1 cellular context compared by ENCODE assay signal in the genomic region with DNA sequence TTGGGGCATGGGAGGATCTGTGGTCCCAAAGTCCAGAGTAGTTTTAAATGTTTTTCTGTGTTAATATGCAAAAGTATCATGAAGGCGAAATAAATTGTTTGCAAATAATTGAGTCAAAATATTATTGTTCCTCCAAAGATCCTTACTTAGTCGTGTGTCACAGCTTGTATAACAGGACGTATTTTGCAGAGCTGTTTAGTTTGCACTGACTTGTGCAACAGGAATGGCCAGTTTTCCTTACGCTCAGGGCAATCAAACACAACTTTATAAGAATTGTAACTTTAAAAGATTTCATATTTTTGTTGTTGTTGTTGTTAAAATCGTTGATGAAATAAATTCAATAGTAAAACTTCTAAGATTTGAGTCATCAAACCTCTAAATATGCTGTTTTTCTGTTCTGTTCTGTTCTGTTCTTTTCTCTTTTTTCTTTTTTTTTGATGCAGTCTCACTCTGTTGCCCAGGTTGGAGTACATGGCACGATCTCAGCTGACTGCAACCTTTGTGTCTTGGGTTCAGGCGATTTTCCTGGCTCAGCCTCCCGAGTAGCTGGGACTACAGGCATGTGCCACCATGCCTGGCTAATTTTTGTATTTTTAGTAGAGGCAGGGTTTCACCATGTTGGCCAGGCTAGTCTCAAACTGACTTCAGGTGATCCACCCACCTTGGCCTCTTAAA.
TF ChIP-seq lines count a peak whose summit lies in the region.

No MANE protein-coding gene starts in this region.

TF ChIP-seq in HepG2, 621 proteins besides CTCF, POLR2A, EP300 and RAD21 (continued from another document):
- TF ChIP-seq, protein P1, sequence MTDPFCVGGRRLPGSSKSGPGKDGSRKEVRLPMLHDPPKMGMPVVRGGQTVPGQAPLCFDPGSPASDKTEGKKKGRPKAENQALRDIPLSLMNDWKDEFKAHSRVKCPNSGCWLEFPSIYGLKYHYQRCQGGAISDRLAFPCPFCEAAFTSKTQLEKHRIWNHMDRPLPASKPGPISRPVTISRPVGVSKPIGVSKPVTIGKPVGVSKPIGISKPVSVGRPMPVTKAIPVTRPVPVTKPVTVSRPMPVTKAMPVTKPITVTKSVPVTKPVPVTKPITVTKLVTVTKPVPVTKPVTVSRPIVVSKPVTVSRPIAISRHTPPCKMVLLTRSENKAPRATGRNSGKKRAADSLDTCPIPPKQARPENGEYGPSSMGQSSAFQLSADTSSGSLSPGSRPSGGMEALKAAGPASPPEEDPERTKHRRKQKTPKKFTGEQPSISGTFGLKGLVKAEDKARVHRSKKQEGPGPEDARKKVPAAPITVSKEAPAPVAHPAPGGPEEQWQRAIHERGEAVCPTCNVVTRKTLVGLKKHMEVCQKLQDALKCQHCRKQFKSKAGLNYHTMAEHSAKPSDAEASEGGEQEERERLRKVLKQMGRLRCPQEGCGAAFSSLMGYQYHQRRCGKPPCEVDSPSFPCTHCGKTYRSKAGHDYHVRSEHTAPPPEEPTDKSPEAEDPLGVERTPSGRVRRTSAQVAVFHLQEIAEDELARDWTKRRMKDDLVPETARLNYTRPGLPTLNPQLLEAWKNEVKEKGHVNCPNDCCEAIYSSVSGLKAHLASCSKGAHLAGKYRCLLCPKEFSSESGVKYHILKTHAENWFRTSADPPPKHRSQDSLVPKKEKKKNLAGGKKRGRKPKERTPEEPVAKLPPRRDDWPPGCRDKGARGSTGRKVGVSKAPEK (CRISPR knock-in tag; IDR thresholded peaks at IDR 0.05; ENCODE audit: borderline replicate concordance): no peak
- TF ChIP-seq, protein P2, sequence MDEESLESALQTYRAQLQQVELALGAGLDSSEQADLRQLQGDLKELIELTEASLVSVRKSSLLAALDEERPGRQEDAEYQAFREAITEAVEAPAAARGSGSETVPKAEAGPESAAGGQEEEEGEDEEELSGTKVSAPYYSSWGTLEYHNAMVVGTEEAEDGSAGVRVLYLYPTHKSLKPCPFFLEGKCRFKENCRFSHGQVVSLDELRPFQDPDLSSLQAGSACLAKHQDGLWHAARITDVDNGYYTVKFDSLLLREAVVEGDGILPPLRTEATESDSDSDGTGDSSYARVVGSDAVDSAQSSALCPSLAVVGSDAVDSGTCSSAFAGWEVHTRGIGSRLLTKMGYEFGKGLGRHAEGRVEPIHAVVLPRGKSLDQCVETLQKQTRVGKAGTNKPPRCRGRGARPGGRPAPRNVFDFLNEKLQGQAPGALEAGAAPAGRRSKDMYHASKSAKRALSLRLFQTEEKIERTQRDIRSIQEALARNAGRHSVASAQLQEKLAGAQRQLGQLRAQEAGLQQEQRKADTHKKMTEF (CRISPR knock-in tag; IDR thresholded peaks at IDR 0.05): no peak
- TF ChIP-seq YY1 (IDR thresholded peaks at IDR 0.05; ENCODE audit: insufficient read depth, insufficient replicate concordance, low read depth, low read length) (no peak), MED1 (CRISPR knock-in tag; IDR thresholded peaks at IDR 0.05) (no peak), MED13 (CRISPR knock-in tag; IDR thresholded peaks at IDR 0.05) (no peak), ERF (CRISPR knock-in tag; IDR thresholded peaks at IDR 0.05) (no peak), SOX5 (CRISPR knock-in tag; IDR thresholded peaks at IDR 0.05; ENCODE audit: borderline replicate concordance) (no peak), ZNF569 (CRISPR knock-in tag; IDR thresholded peaks at IDR 0.05; ENCODE audit: borderline replicate concordance) (no peak), HMGA1 (CRISPR knock-in tag; conservative IDR thresholded peaks at IDR 0.05) (no peak), LCORL (IDR thresholded peaks at IDR 0.05) (no peak), LCORL (CRISPR knock-in tag; IDR thresholded peaks at IDR 0.05) (no peak), ZNF337 (CRISPR knock-in tag; IDR thresholded peaks at IDR 0.05; ENCODE audit: borderline replicate concordance, low read depth) (no peak), TARDBP (CRISPR knock-in tag; IDR thresholded peaks at IDR 0.05) (no peak)
- TF ChIP-seq, protein P3, sequence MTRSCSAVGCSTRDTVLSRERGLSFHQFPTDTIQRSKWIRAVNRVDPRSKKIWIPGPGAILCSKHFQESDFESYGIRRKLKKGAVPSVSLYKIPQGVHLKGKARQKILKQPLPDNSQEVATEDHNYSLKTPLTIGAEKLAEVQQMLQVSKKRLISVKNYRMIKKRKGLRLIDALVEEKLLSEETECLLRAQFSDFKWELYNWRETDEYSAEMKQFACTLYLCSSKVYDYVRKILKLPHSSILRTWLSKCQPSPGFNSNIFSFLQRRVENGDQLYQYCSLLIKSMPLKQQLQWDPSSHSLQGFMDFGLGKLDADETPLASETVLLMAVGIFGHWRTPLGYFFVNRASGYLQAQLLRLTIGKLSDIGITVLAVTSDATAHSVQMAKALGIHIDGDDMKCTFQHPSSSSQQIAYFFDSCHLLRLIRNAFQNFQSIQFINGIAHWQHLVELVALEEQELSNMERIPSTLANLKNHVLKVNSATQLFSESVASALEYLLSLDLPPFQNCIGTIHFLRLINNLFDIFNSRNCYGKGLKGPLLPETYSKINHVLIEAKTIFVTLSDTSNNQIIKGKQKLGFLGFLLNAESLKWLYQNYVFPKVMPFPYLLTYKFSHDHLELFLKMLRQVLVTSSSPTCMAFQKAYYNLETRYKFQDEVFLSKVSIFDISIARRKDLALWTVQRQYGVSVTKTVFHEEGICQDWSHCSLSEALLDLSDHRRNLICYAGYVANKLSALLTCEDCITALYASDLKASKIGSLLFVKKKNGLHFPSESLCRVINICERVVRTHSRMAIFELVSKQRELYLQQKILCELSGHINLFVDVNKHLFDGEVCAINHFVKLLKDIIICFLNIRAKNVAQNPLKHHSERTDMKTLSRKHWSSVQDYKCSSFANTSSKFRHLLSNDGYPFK (CRISPR knock-in tag; IDR thresholded peaks at IDR 0.05; ENCODE audit: borderline replicate concordance): no peak
- TF ChIP-seq, protein P4, sequence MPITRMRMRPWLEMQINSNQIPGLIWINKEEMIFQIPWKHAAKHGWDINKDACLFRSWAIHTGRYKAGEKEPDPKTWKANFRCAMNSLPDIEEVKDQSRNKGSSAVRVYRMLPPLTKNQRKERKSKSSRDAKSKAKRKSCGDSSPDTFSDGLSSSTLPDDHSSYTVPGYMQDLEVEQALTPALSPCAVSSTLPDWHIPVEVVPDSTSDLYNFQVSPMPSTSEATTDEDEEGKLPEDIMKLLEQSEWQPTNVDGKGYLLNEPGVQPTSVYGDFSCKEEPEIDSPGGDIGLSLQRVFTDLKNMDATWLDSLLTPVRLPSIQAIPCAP (CRISPR knock-in tag; IDR thresholded peaks at IDR 0.05; ENCODE audit: low read depth): no peak
- TF ChIP-seq, protein P5, sequence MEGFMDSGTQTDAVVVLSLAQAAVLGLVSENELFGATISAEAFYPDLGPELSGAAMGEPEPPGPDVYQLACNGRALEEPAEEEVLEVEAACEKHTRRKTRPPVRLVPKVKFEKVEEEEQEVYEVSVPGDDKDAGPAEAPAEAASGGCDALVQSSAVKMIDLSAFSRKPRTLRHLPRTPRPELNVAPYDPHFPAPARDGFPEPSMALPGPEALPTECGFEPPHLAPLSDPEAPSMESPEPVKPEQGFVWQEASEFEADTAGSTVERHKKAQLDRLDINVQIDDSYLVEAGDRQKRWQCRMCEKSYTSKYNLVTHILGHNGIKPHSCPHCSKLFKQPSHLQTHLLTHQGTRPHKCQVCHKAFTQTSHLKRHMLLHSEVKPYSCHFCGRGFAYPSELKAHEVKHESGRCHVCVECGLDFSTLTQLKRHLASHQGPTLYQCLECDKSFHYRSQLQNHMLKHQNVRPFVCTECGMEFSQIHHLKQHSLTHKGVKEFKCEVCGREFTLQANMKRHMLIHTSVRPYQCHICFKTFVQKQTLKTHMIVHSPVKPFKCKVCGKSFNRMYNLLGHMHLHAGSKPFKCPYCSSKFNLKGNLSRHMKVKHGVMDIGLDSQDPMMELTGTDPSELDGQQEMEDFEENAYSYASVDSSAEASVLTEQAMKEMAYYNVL (CRISPR knock-in tag; IDR thresholded peaks at IDR 0.05; ENCODE audit: borderline replicate concordance): no peak
- TF ChIP-seq, protein P6, sequence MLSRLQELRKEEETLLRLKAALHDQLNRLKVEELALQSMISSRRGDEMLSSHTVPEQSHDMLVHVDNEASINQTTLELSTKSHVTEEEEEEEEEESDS (CRISPR knock-in tag; IDR thresholded peaks at IDR 0.05; ENCODE audit: borderline replicate concordance): no peak
